ENCODE assay signal across 9 cellular contexts in the genomic region with DNA sequence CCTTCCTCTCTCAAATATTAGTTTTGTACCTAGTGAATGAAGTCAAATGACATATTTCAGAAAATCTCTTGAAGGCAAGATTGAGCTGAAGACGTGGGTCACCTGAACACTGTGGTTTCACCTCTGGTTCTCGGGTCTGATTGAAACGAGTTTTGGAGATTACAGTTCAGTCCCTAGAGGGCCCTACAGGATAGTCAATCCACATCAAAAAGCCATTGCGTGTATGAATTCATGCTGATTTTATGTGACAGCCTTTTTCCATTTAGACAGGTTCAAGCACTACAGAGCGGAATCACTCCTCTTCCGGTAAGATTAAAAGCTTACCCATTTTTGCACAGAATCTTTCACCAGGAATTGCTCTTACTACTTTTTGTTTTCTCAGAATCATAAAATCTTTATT.
DNase-seq lines count a peak whose midpoint lies in the region; ATAC-seq and TF ChIP-seq lines count a peak whose summit lies in the region.
"Had no signal": no experiment of that assay in that cellular context is flagged by ENCODE, and none has a peak within 500 bp of the region (broad histone marks: within the 10 kb centered on the region; RNA-seq: fewer than 3 reads in every experiment).

No MANE protein-coding gene starts in this region.

- no TSS peak for BruUV-seq in Calu3 (replicated peaks; lab: Mats Ljungman, UMichigan)

- no peak for ATAC-seq in HG02885 (IDR thresholded peaks at IDR 0.05; ENCODE audit: poor library complexity, unreplicated experiment)
- ATAC-seq in sciatic nerve = no peak
- no peak for ATAC-seq in HG02588 (IDR thresholded peaks at IDR 0.05; ENCODE audit: unreplicated experiment)

- H3K9me3 ChIP-seq in HEK293 (ENCODE audit: control insufficient read depth, insufficient read depth, low read depth, low read length) = no peaks in the 10 kb centered on the region
- H3K9me3 ChIP-seq in WERI-Rb-1 (ENCODE audit: severe bottlenecking) = no peaks in the 10 kb centered on the region
- H3K9me3 ChIP-seq in transverse colon = no peaks in the 10 kb centered on the region
- H3K9me3 ChIP-seq: HAP-1 had no signal

- H3K27ac ChIP-seq in HEK293 (ENCODE audit: extremely low read depth, low read depth, low read length) (no peak overlapping the region), WERI-Rb-1 (no peak overlapping the region), transverse colon (no peak overlapping the region)

- peak overlapping the region; percentile 42 for H3K4me3 Mint-ChIP-seq in Calu3 (ENCODE audit: low read depth, unreplicated experiment)

- no peak for TF ChIP-seq EP300 in transverse colon (IDR thresholded peaks at IDR 0.05; ENCODE audit: low read depth)

- TF ChIP-seq POLR2A in transverse colon (IDR thresholded peaks at IDR 0.05) = no peak

- H3K36me3 ChIP-seq in HEK293 (ENCODE audit: control insufficient read depth in 2 of 2, insufficient read depth in 1 of 2, low read length in 2 of 2) (no peaks in the 10 kb centered on the region), WERI-Rb-1 (no peaks in the 10 kb centered on the region), transverse colon (no peaks in the 10 kb centered on the region)
- H3K36me3 ChIP-seq: HAP-1 had no signal

- in situ Hi-C loops in transverse colon (cut with MboI; ENCODE audit: low pct_ligation_motif_present in 1 of 4, low pct_unique_long_range_greater_than_20kb in 1 of 4, low sequenced_read_pairs in 3 of 4) = no loop called here

- no peak overlapping the region for H3K27ac Mint-ChIP-seq in Calu3 (ENCODE audit: unreplicated experiment)

- H3K9me3 Mint-ChIP-seq in Calu3 (ENCODE audit: low read depth, unreplicated experiment) = no peaks in the 10 kb centered on the region

- H3K4me1 ChIP-seq in HEK293 (ENCODE audit: control insufficient read depth, insufficient read depth, low read length) = no peaks in the 10 kb centered on the region
- no peaks in the 10 kb centered on the region for H3K4me1 ChIP-seq in transverse colon
- H3K4me1 ChIP-seq: HAP-1 had no signal

- H3K4me3 ChIP-seq in HEK293 (ENCODE audit: low read depth, low read length) (no peak overlapping the region), WERI-Rb-1 (ENCODE audit: low read depth, low read length) (no peak overlapping the region), transverse colon (no peak overlapping the region)
- H3K4me3 ChIP-seq: HAP-1 had no signal

- DNase-seq in Calu3 (peak; percentile 44), WERI-Rb-1 (peak; percentile 8), kidney glomerular epithelial cell (lab: John Stamatoyannopoulos, UW) (peak; percentile 2), sciatic nerve (ENCODE audit: low spot score) (no peak), transverse colon (no peak)

- H3K4me1 Mint-ChIP-seq in Calu3 (ENCODE audit: low read depth, unreplicated experiment) = peaks cover 15% of the 10 kb centered on the region

- no peaks in the 10 kb centered on the region for H3K36me3 Mint-ChIP-seq in Calu3 (ENCODE audit: insufficient read depth, unreplicated experiment)

- peak; percentile 37 for TF ChIP-seq CTCF in Calu3 (IDR thresholded peaks at IDR 0.05; ENCODE audit: unreplicated experiment)
- peak; percentile 64 for TF ChIP-seq CTCF in HEK293 (tag by site-specific recombination; IDR thresholded peaks at IDR 0.05)
- TF ChIP-seq CTCF in WERI-Rb-1 (IDR thresholded peaks at IDR 0.05; ENCODE audit: low read depth, low read length) = no peak
- peak in 2 of 5 experiments; percentile 14 to 22 for TF ChIP-seq CTCF in transverse colon (IDR thresholded peaks at IDR 0.05)

- intact Hi-C loops in Calu3 (cut with micrococcal nuclease; ENCODE audit: unreplicated experiment) = loop anchor here (1.0 to 5.0 kb wide), 5 partner anchors 59 to 452 kb away; no protein-coding TSS in a partner anchor
- intact Hi-C loops in sciatic nerve (cut with DNase I) = no loop called here
- intact Hi-C loops in transverse colon (cut with DNase I; ENCODE audit: low total_unique reads) = no loop called here

- H3K27me3 ChIP-seq in WERI-Rb-1 (ENCODE audit: insufficient read depth, low read depth, severe bottlenecking) = no peaks in the 10 kb centered on the region
- H3K27me3 ChIP-seq in transverse colon = peaks cover 20% of the 10 kb centered on the region

- POLR2A ChIA-PET in HEK293 (lab: Yijun Ruan, JAX) = interaction anchor here (0.9 kb wide), 1 partner anchor 30 kb away, joined by 3 read pairs; no protein-coding TSS in a partner anchor

- CTCF ChIA-PET in Calu3 (lab: Charles Lee) = interaction anchor here (0.5 to 2.0 kb wide), 9 partner anchors 86 to 222 kb away, joined by 3 to 8 read pairs (median 4); no protein-coding TSS in a partner anchor
- CTCF ChIA-PET in HEK293 (lab: Yijun Ruan, JAX) = interaction anchor here (0.6 to 3.0 kb wide), 21 partner anchors 11 to 1411 kb away, joined by 3 to 23 read pairs (median 5); no protein-coding TSS in a partner anchor

- WGBS in transverse colon (ENCODE audit: low coverage in 1 of 2), 2 donors = 14 to 44% methylated on average over 3 to 6 of the region's 6 CpGs

- peaks cover 45% of the 10 kb centered on the region for H3K27me3 Mint-ChIP-seq in Calu3 (ENCODE audit: unreplicated experiment)

TF ChIP-seq in HEK293, 187 proteins besides CTCF, POLR2A, EP300 and RAD21 (continues in another document):
- TF ChIP-seq ZNF660 (tag by site-specific recombination; IDR thresholded peaks at IDR 0.05) (peak; percentile 48; the same call in 1 of the 2 replicates), ZNF624 (tag by site-specific recombination; IDR thresholded peaks at IDR 0.05) (no peak), ZNF274 (IDR thresholded peaks at IDR 0.05; ENCODE audit: low read length) (no peak), ZNF274 (tag by site-specific recombination; IDR thresholded peaks at IDR 0.05; ENCODE audit: borderline replicate concordance) (no peak), ZSCAN30 (tag by site-specific recombination; IDR thresholded peaks at IDR 0.05) (0 out of 2 replicates have a peak, but pooled peaks have one; percentile 35), ZNF654 (tag by site-specific recombination; IDR thresholded peaks at IDR 0.05; ENCODE audit: low read depth) (peak; percentile 85), ZFP69B (tag by site-specific recombination; IDR thresholded peaks at IDR 0.05) (no peak), ZNF664 (tag by site-specific recombination; IDR thresholded peaks at IDR 0.05) (no peak), ZNF585B (tag by site-specific recombination; IDR thresholded peaks at IDR 0.05) (no peak), ZNF521 (tag by site-specific recombination; IDR thresholded peaks at IDR 0.05) (no peak), ZBTB17 (tag by site-specific recombination; IDR thresholded peaks at IDR 0.05) (peak; percentile 20; the same call in 1 of the 2 replicates), ZNF37A (tag by site-specific recombination; IDR thresholded peaks at IDR 0.05) (no peak), ZNF843 (tag by site-specific recombination; IDR thresholded peaks at IDR 0.05) (0 out of 2 replicates have a peak, but pooled peaks have one; percentile 24), GLI4 (tag by site-specific recombination; IDR thresholded peaks at IDR 0.05) (no peak), ZFHX2 (tag by site-specific recombination; conservative IDR thresholded peaks at IDR 0.05) (no peak), SP7 (tag by site-specific recombination; IDR thresholded peaks at IDR 0.05) (no peak), SP3 (tag by site-specific recombination; IDR thresholded peaks at IDR 0.05) (no peak), ZBTB48 (tag by site-specific recombination; IDR thresholded peaks at IDR 0.05) (no peak), ZBTB20 (tag by site-specific recombination; IDR thresholded peaks at IDR 0.05) (no peak), SP2 (tag by site-specific recombination; IDR thresholded peaks at IDR 0.05) (no peak)
- TF ChIP-seq, protein P1, sequence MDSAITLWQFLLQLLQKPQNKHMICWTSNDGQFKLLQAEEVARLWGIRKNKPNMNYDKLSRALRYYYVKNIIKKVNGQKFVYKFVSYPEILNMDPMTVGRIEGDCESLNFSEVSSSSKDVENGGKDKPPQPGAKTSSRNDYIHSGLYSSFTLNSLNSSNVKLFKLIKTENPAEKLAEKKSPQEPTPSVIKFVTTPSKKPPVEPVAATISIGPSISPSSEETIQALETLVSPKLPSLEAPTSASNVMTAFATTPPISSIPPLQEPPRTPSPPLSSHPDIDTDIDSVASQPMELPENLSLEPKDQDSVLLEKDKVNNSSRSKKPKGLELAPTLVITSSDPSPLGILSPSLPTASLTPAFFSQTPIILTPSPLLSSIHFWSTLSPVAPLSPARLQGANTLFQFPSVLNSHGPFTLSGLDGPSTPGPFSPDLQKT (IDR thresholded peaks at IDR 0.05; ENCODE audit: borderline replicate concordance, low read depth, low read length) = no peak
- TF ChIP-seq, protein P2, sequence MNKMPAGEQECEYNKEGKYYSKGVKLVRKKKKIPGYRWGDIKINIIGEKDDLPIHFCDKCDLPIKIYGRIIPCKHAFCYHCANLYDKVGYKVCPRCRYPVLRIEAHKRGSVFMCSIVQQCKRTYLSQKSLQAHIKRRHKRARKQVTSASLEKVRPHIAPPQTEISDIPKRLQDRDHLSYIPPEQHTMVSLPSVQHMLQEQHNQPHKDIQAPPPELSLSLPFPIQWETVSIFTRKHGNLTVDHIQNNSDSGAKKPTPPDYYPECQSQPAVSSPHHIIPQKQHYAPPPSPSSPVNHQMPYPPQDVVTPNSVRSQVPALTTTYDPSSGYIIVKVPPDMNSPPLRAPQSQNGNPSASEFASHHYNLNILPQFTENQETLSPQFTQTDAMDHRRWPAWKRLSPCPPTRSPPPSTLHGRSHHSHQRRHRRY (tag by site-specific recombination; IDR thresholded peaks at IDR 0.05) = no peak
- TF ChIP-seq, protein P3, sequence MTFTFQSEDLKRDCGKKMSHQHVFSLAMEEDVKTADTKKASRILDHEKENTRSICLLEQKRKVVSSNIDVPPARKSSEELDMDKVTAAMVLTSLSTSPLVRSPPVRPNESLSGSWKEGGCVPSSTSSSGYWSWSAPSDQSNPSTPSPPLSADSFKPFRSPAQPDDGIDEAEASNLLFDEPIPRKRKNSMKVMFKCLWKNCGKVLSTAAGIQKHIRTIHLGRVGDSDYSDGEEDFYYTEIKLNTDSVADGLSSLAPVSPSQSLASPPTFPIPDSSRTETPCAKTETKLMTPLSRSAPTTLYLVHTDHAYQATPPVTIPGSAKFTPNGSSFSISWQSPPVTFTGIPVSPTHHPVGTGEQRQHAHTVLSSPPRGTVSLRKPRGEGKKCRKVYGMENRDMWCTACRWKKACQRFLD (tag by site-specific recombination; IDR thresholded peaks at IDR 0.05) = no peak
- TF ChIP-seq, protein P4, sequence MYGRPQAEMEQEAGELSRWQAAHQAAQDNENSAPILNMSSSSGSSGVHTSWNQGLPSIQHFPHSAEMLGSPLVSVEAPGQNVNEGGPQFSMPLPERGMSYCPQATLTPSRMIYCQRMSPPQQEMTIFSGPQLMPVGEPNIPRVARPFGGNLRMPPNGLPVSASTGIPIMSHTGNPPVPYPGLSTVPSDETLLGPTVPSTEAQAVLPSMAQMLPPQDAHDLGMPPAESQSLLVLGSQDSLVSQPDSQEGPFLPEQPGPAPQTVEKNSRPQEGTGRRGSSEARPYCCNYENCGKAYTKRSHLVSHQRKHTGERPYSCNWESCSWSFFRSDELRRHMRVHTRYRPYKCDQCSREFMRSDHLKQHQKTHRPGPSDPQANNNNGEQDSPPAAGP (tag by site-specific recombination; IDR thresholded peaks at IDR 0.05) = no peak

Comparison
In these comparisons a context has a peak if more than half of its experiments do, and no peak if none do; other contexts are left out.
1. DNase-seq: peak in Calu3 (single experiment), WERI-Rb-1 (single experiment) and kidney glomerular epithelial cell (single experiment); none in sciatic nerve (single experiment) and transverse colon (single experiment).